ENCODE assay signal across 14 cellular contexts in genomic region chr5:146520731-146521130, GRCh38. TPM values are rescaled to one million over a fixed set of nuclear protein-coding genes. Genes with fewer than 3 reads are reported as not detected.
"Had no signal": no experiment of that assay in that cellular context is flagged by ENCODE, and none has a peak within 500 bp of the region (broad histone marks: within the 10 kb centered on the region; RNA-seq: fewer than 3 reads in every experiment).

No MANE protein-coding gene starts in this region.

- ATAC-seq: left lobe of liver had no signal

- FAIRE-seq: urothelium cell line had no signal

- H3K4me3 Mint-ChIP-seq: T-helper 2 cell treated with Interferon-gamma antibody and Interleukin-4, amounts not matched to agents 5 μg/mL and 100 μg/mL, for 36 hours had no signal

- H3K27me3 ChIP-seq: adrenal gland, thyroid gland had no signal

- H3K9me3 Mint-ChIP-seq: T-helper 2 cell treated with Interferon-gamma antibody and Interleukin-4, amounts not matched to agents 5 μg/mL and 100 μg/mL, for 36 hours had no signal

- H3K27ac Mint-ChIP-seq: T-helper 2 cell treated with Interferon-gamma antibody and Interleukin-4, amounts not matched to agents 5 μg/mL and 100 μg/mL, for 36 hours had no signal

- H3K4me1 ChIP-seq: adrenal gland, thyroid gland had no signal

- DNase-seq: activated CD4-positive, alpha-beta T cell treated with anti-CD3 and anti-CD28 coated beads, Interleukin-2, amount 50 U/mL, for 4 hours; activated CD4-positive, CD25-positive, alpha-beta regulatory T cell treated with anti-CD3 and anti-CD28 coated beads, Interleukin-2, amount 50 U/mL, for 72 hours; activated naive CD4-positive, alpha-beta T cell treated with anti-CD3 and anti-CD28 coated beads, Interleukin-2, amount 50 U/mL, for 16 hours; activated T-cell treated with anti-CD3 and anti-CD28 coated beads, Interleukin-2, amount 50 U/mL, for 1 hour; adrenal gland; central memory CD4-positive, alpha-beta T cell; cortex of kidney; effector memory CD4-positive, alpha-beta T cell; thyroid gland had no signal

- H3K36me3 ChIP-seq: adrenal gland, thyroid gland had no signal

- H3K4me3 ChIP-seq: adrenal gland, skin epidermis, thyroid gland had no signal

- H3K27ac ChIP-seq: adrenal gland, skin epidermis, thyroid gland had no signal

- H3K9me3 ChIP-seq: adrenal gland, thyroid gland had no signal

RNA-seq across cellular contexts. Expression of gene GPR151, which starts 4.7 kb away (rescaled TPM):
- total RNA-seq: adrenal gland, left lobe of liver, osteocyte, thyroid gland had no signal
- polyA plus RNA-seq: adrenal gland had no signal
